Comparison of ENCODE assay signal across 9 cellular contexts in the genomic region with DNA sequence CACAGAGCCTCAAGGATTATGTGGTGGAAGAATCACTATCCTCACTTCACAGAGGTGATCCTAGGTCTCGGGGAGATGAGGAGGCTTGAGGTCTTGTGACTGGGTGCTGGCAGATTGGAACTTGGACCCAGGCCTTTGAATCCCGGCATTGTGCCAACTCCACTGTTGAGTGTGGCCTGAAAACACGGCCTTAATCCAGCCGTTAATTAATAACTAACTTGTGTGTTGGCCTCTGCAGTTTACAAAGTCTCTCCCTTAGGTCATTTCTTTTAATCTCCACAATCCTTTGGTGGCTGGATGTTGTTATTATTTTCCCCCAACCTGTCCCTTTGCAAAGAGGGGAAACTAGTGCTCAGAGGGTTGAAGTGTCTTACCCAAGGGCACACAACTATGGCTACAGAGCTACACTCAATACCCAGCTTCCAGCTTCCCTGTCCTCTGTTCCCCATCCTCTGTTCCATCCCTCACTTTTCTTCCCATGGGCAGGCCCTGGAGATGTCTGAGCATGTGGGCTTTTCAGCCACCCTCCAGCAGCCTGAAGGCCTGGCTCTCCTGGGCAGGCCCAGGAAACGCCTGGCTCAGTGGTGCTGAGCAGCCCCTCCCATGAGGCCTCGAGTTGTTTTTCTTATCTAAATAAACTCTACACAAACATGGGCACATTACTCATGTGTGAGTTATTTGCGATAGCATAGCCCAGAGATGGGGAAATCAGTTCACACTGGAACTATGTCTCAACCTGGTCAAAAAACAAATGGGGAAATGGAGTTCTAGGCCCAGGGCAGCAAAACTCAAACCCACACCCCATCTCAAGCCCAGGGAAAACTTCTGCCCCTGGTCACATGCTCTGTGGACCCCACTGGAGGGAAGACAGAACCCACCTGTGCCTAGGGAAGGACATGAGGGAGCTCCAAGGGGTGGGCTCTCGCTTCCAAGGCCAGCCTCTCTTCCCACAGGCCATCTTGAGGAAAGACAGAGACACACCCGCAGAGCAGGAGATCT. TPM values are rescaled to one million over a fixed set of nuclear protein-coding genes. Genes with fewer than 3 reads are reported as not detected.
A peak's percentile ranks its signal among the peaks of the same experiment; 100 is the strongest.
DNase-seq lines count a peak whose midpoint lies in the region; ATAC-seq and TF ChIP-seq lines count a peak whose summit lies in the region.
"Had no signal": no experiment of that assay in that cellular context is flagged by ENCODE, and none has a peak within 500 bp of the region (broad histone marks: within the 10 kb centered on the region; RNA-seq: fewer than 3 reads in every experiment).

No MANE protein-coding gene starts in this region.

- H3K27me3 ChIP-seq in BJ (ENCODE audit: control insufficient read depth, insufficient read depth, low read length) = no peaks in the 10 kb centered on the region
- H3K27me3 ChIP-seq in PC-3 (ENCODE audit: low read length) = no peaks in the 10 kb centered on the region
- no peaks in the 10 kb centered on the region for H3K27me3 ChIP-seq in esophagus squamous epithelium
- H3K27me3 ChIP-seq in neuronal stem cell (ENCODE audit: control insufficient read depth in 3 of 3, insufficient read depth in 3 of 3, low read depth in 1 of 3, low read length in 3 of 3) = no peaks in the 10 kb centered on the region

- no peaks in the 10 kb centered on the region for H3K9me2 ChIP-seq in PC-3 (replicated peaks; ENCODE audit: low read length)

- H3K79me1 ChIP-seq in neuronal stem cell (ENCODE audit: low read depth, low read length) = no peaks in the 10 kb centered on the region

- H3K18ac ChIP-seq in neuronal stem cell (ENCODE audit: low read length) = no peak overlapping the region

- H3F3A ChIP-seq in PC-3 (ENCODE audit: low read length, unreplicated experiment) = peaks cover 6% of the 10 kb centered on the region

- H3K4me2 ChIP-seq in PC-3 (ENCODE audit: low read length) (peak overlapping the region; percentile 74), neuronal stem cell (ENCODE audit: insufficient read depth, low read length, poor library complexity, severe bottlenecking) (no peak overlapping the region)

- intact Hi-C loops in PC-3 (cut with micrococcal nuclease) (no loop called here), esophagus squamous epithelium (cut with DNase I) (no loop called here)

- no peak for TF ChIP-seq POLR2A in esophagus squamous epithelium (IDR thresholded peaks at IDR 0.05)

- H3K9me3 ChIP-seq in PC-3 (ENCODE audit: low read length) (no peaks in the 10 kb centered on the region), esophagus squamous epithelium (no peaks in the 10 kb centered on the region), neuronal stem cell (replicated peaks in 1 of 2; ENCODE audit: control insufficient read depth in 2 of 2, insufficient read depth in 1 of 2, low read depth in 1 of 2, low read length in 2 of 2) (no peaks in the 10 kb centered on the region)

- no peaks in the 10 kb centered on the region for H3K36me3 ChIP-seq in BJ (ENCODE audit: control insufficient read depth, insufficient read depth, low read length)
- H3K36me3 ChIP-seq in PC-3 (ENCODE audit: low read depth, low read length) = no peaks in the 10 kb centered on the region
- H3K36me3 ChIP-seq in esophagus squamous epithelium = no peaks in the 10 kb centered on the region
- H3K36me3 ChIP-seq in neuronal stem cell (replicated peaks in 1 of 2; ENCODE audit: control insufficient read depth in 2 of 2, insufficient read depth in 2 of 2, low read length in 2 of 2) = no peaks in the 10 kb centered on the region

- H3K9ac ChIP-seq in PC-3 (ENCODE audit: low read length) (peak overlapping the region; percentile 53; the same call in 1 of the 2 replicates), neuronal stem cell (ENCODE audit: low read depth, low read length, poor library complexity) (no peak overlapping the region)

- CTCF ChIA-PET in BJ (lab: Yijun Ruan, JAX) = interaction anchor here (0.7 to 1.8 kb wide), 3 partner anchors 76 to 385 kb away, joined by 3 to 5 read pairs (median 3); no protein-coding TSS in a partner anchor
- CTCF ChIA-PET in PC-3 (lab: Charles Lee) = no interaction called here

- H3K4me1 ChIP-seq in PC-3 (ENCODE audit: insufficient read depth, low read length) (peaks cover 39% of the 10 kb centered on the region), esophagus squamous epithelium (peaks cover 20 to 57% (median 54%) of the 10 kb centered on the region in 3 donors), neuronal stem cell (ENCODE audit: control insufficient read depth in 2 of 2, insufficient read depth in 1 of 2, low read depth in 1 of 2, low read length in 2 of 2) (peaks cover 7 to 13% of the 10 kb centered on the region in 2 donors)

- POLR2A ChIA-PET in BJ (lab: Charles Lee) = no interaction called here
- POLR2A ChIA-PET in PC-3 (lab: Charles Lee; ENCODE audit: unreplicated experiment) = no interaction called here

- DNase-seq in BJ (ENCODE audit: low read depth) (peak; percentile 42), PC-3 (peak; percentile 73), esophagus squamous epithelium (lab: John Stamatoyannopoulos, UW) (no peak), neuronal stem cell (ENCODE audit: low spot score) (no peak), occipital lobe (lab: John Stamatoyannopoulos, UW) (no peak)
- DNase-seq in stimulated activated naive CD4-positive, alpha-beta T cell treated with Interleukin-2 at 50 U/mL for 16 hours (lab: John Stamatoyannopoulos, UW) = no peak
- DNase-seq: activated CD4-positive, CD25-positive, alpha-beta regulatory T cell treated with anti-CD3 and anti-CD28 coated beads, Interleukin-2, amount 50 U/mL, for 72 hours had no signal

- H2BK12ac ChIP-seq in neuronal stem cell (ENCODE audit: low read length) = no peak overlapping the region

- H2AFZ ChIP-seq in PC-3 (ENCODE audit: low read length) = peak overlapping the region; percentile 59; the same call in 1 of the 2 replicates
- peak overlapping the region; percentile 9 for H2AFZ ChIP-seq in neuronal stem cell (ENCODE audit: low read length)

- no peak overlapping the region for H3K14ac ChIP-seq in neuronal stem cell (ENCODE audit: low read length)

- ATAC-seq in PC-3 (peak; percentile 71), HG03097 (IDR thresholded peaks at IDR 0.05; ENCODE audit: low FRiP score, unreplicated experiment) (no peak), HG02870 (IDR thresholded peaks at IDR 0.05; ENCODE audit: unreplicated experiment) (no peak)

- H2AK5ac ChIP-seq in neuronal stem cell (ENCODE audit: low read depth, low read length) = no peak overlapping the region

- BruUV-seq in PC-3 (replicated peaks; lab: Mats Ljungman, UMichigan) = no TSS peak

- no peak overlapping the region for H3K4ac ChIP-seq in neuronal stem cell (ENCODE audit: low read length)

- no peak overlapping the region for H4K91ac ChIP-seq in neuronal stem cell (ENCODE audit: low read depth, low read length, poor library complexity)

- no peaks in the 10 kb centered on the region for H3K79me2 ChIP-seq in PC-3 (ENCODE audit: low read length)

- WGBS in esophagus squamous epithelium, 2 donors = 28 to 42% methylated on average over 8 to 9 of the region's 9 CpGs
- WGBS in neuronal stem cell (ENCODE audit: extremely low coverage in 2 of 2, insufficient read length in 2 of 2, insufficient replicate concordance in 1 of 2), 2 donors = no CpG with 5 or more reads among the region's 9 CpGs

- no peak for TF ChIP-seq CTCF in BJ (IDR thresholded peaks at IDR 0.05; ENCODE audit: insufficient read depth, low read depth, low read length)
- no peak for TF ChIP-seq CTCF in PC-3 (conservative IDR thresholded peaks at IDR 0.05; ENCODE audit: low read depth, low read length)
- TF ChIP-seq CTCF in esophagus squamous epithelium (IDR thresholded peaks at IDR 0.05) = no peak

- H4K8ac ChIP-seq in neuronal stem cell (ENCODE audit: low read depth, low read length) = no peak overlapping the region

- H2BK15ac ChIP-seq in neuronal stem cell (ENCODE audit: low read length) = no peak overlapping the region

- peak overlapping the region; percentile 90 for H3K27ac ChIP-seq in PC-3 (ENCODE audit: low read length)
- H3K27ac ChIP-seq in esophagus squamous epithelium = peak overlapping the region; percentile 80 to 96 (median 90)
- H3K27ac ChIP-seq in neuronal stem cell (replicated peaks; ENCODE audit: low read length) = no peak overlapping the region

- no peak overlapping the region for H2BK5ac ChIP-seq in neuronal stem cell (ENCODE audit: low read length)

- no peaks in the 10 kb centered on the region for H4K20me1 ChIP-seq in PC-3 (ENCODE audit: low read length)

- H3K23ac ChIP-seq in neuronal stem cell (ENCODE audit: low read depth, low read length, poor library complexity) = no peak overlapping the region

- no peak overlapping the region for H2BK120ac ChIP-seq in neuronal stem cell (ENCODE audit: low read depth, low read length)

- no peak overlapping the region for H3K4me3 ChIP-seq in BJ (ENCODE audit: low read depth, low read length)
- no peak overlapping the region for H3K4me3 ChIP-seq in PC-3 (ENCODE audit: low read length)
- H3K4me3 ChIP-seq in esophagus squamous epithelium = no peak overlapping the region
- no peak overlapping the region for H3K4me3 ChIP-seq in neuronal stem cell (ENCODE audit: low read length in 2 of 2)

RNA-seq across cellular contexts. Expression of a gene that starts 16.8 kb away (rescaled TPM):
- 35.1 and 59.4 TPM in 2 replicates for polyA plus RNA-seq in BJ (2011; rRNA removed)
- 58.3 and 68.0 TPM in 2 replicates for polyA minus RNA-seq in BJ (2011; rRNA and poly(A)+ RNA removed)
- total RNA-seq in PC-3 (2014; rRNA removed) = 75.6 and 86.4 TPM in 2 replicates
- total RNA-seq in esophagus squamous epithelium = 100 to 1,000 TPM in 2 of 4 donors, 10 to 100 TPM in 2; 70.8 to 134 (median 105) TPM
- 32.6 TPM for polyA plus RNA-seq in neuronal stem cell (2013, experiment 1 of 2)
- polyA plus RNA-seq in neuronal stem cell (2013, experiment 2 of 2) = 32.9 TPM
- 2.5 TPM for total RNA-seq in occipital lobe

Comparison
In these comparisons a context has a peak if more than half of its experiments do, and no peak if none do; other contexts are left out.
1. DNase-seq: peak in BJ (single experiment) and PC-3 (single experiment); none in esophagus squamous epithelium (single experiment), neuronal stem cell (single experiment), occipital lobe (single experiment) and stimulated activated naive CD4-positive, alpha-beta T cell treated with Interleukin-2 at 50 U/mL for 16 hours (single experiment).
2. RNA of a gene that starts 16.8 kb away (total RNA-seq): 70.8 to 134 TPM in esophagus squamous epithelium and 75.6 to 86.4 TPM in PC-3; 2.5 TPM in occipital lobe (single experiment); every median in the first group is over 10 times any median in the second.